ENCODE assay signal across 1 cellular context in genomic region chr1:64133036-64133435, GRCh38.
TF ChIP-seq lines count a peak whose summit lies in the region.

No MANE protein-coding gene starts in this region.

TF ChIP-seq in HCT116, 20 proteins besides CTCF, POLR2A, EP300 and RAD21 (continued from another document):
- TF ChIP-seq ZFX (IDR thresholded peaks at IDR 0.05) (no peak), SP1 (IDR thresholded peaks at IDR 0.05; ENCODE audit: low read depth) (peak; percentile 56; the same call in 1 of the 2 replicates), FOSL1 (IDR thresholded peaks at IDR 0.05; ENCODE audit: low read depth) (peak; percentile 39; the same call in 1 of the 2 replicates), SRF (IDR thresholded peaks at IDR 0.05; ENCODE audit: low read depth) (0 out of 2 replicates have a peak, but pooled peaks have one; percentile 22), EGR1 (IDR thresholded peaks at IDR 0.05; ENCODE audit: low read depth) (peak; percentile 53; the same call in 1 of the 2 replicates), JUND (IDR thresholded peaks at IDR 0.05) (peak; percentile 49; the same call in 1 of the 2 replicates)
TF ChIP-seq in HCT116: peak in this region for 6.
